In genomic region chr16:10938321-10938720, GRCh38 we compare ENCODE assay signal across 11 cellular contexts. TPM values are rescaled to one million over a fixed set of nuclear protein-coding genes. Genes with fewer than 3 reads are reported as not detected.
A peak's percentile ranks its signal among the peaks of the same experiment; 100 is the strongest.
DNase-seq lines count a peak whose midpoint lies in the region; ATAC-seq, FAIRE-seq and TF ChIP-seq lines count a peak whose summit lies in the region.
"Had no signal": no experiment of that assay in that cellular context is flagged by ENCODE, and none has a peak within 500 bp of the region (broad histone marks: within the 10 kb centered on the region; RNA-seq: fewer than 3 reads in every experiment).

No MANE protein-coding gene starts in this region.

- no peak for TF ChIP-seq CTCF in kidney (IDR thresholded peaks at IDR 0.05; ENCODE audit: borderline replicate concordance, extremely low read depth, insufficient read depth)

- CTCF ChIA-PET in activated CD4-positive, alpha-beta memory T cell treated with anti-CD3 and anti-CD28 coated beads, Interleukin-2, amount 10 ng/mL, durations not matched to agents 7 days and 5 days (lab: Charles Lee) = interaction anchor here (2.2 to 2.3 kb wide), 2 partner anchors 19 to 201 kb away, joined by 7 to 11 read pairs; no protein-coding TSS in a partner anchor

- FAIRE-seq in kidney (lab: Jason Lieb, UNC) = no peak

- no peaks in the 10 kb centered on the region for H3K27me3 Mint-ChIP-seq in activated CD4-positive, alpha-beta memory T cell treated with anti-CD3 and anti-CD28 coated beads, Interleukin-2, amount 10 ng/mL, durations not matched to agents 7 days and 5 days
- no peaks in the 10 kb centered on the region for H3K27me3 Mint-ChIP-seq in stimulated activated memory B cell treated with anti-CD40 and anti-IgM and Interleukin-4, amounts not matched to agents 10 μg/mL and 1 μg/mL and 100 μg/mL, for 72 hours

- intact Hi-C loops in kidney (cut with DNase I) = no loop called here

- no peak for ATAC-seq in stimulated activated memory B cell treated with anti-CD40 and anti-IgM and Interleukin-4, amounts not matched to agents 10 μg/mL and 1 μg/mL and 100 μg/mL, for 72 hours
- ATAC-seq in GM18861 (IDR thresholded peaks at IDR 0.05; ENCODE audit: unreplicated experiment) = no peak
- ATAC-seq in GM21390 (IDR thresholded peaks at IDR 0.05; ENCODE audit: unreplicated experiment) = no peak
- ATAC-seq: foreskin keratinocyte had no signal

- H3K4me3 ChIP-seq in kidney (ENCODE audit: low read length in 2 of 2) = peak overlapping the region; percentile 7 to 84
- H3K4me3 ChIP-seq: SJCRH30 had no signal

- peak overlapping the region; percentile 30 to 59 for H3K27ac ChIP-seq in kidney (ENCODE audit: low read depth in 2 of 2, low read length in 2 of 2)
- H3K27ac ChIP-seq: foreskin keratinocyte, SJCRH30 had no signal

- peak; percentile 27 to 34 for DNase-seq in activated CD4-positive, alpha-beta T cell treated with anti-CD3 and anti-CD28 coated beads for 4 hours
- no peak for DNase-seq in activated CD4-positive, alpha-beta T cell treated with anti-CD3 and anti-CD28 coated beads, Interleukin-2, amount 50 U/mL, for 4 hours
- peak; percentile 51 for DNase-seq in activated CD4-positive, alpha-beta memory T cell treated with anti-CD3 and anti-CD28 coated beads, Interleukin-2, amount 10 ng/mL, durations not matched to agents 7 days and 5 days
- DNase-seq in kidney (no peak), RKO (ENCODE audit: low spot score) (no peak)
- DNase-seq: foreskin keratinocyte, NCI-H1417, SJCRH30 had no signal

- H3K9me3 ChIP-seq in kidney (ENCODE audit: control insufficient read depth in 1 of 2, low read length in 2 of 2) = no peaks in the 10 kb centered on the region
- H3K9me3 ChIP-seq: SJCRH30 had no signal

- POLR2A ChIA-PET in activated CD4-positive, alpha-beta memory T cell treated with anti-CD3 and anti-CD28 coated beads, Interleukin-2, amount 10 ng/mL, durations not matched to agents 7 days and 5 days (lab: Charles Lee) = interaction anchor here (1.0 to 3.3 kb wide), 3 partner anchors 12 to 61 kb away, joined by 3 to 16 read pairs (median 11); partner anchors contain the start of gene CIITA

- H3K9me3 Mint-ChIP-seq in activated CD4-positive, alpha-beta memory T cell treated with anti-CD3 and anti-CD28 coated beads, Interleukin-2, amount 10 ng/mL, durations not matched to agents 7 days and 5 days = no peaks in the 10 kb centered on the region
- H3K9me3 Mint-ChIP-seq in stimulated activated memory B cell treated with anti-CD40 and anti-IgM and Interleukin-4, amounts not matched to agents 10 μg/mL and 1 μg/mL and 100 μg/mL, for 72 hours = no peaks in the 10 kb centered on the region

- H3K4me1 ChIP-seq in kidney (ENCODE audit: control insufficient read depth in 1 of 2, insufficient read depth in 1 of 2, low read depth in 1 of 2, low read length in 2 of 2) = peaks cover 43 to 58% of the 10 kb centered on the region in 2 donors

- peak overlapping the region; percentile 51 for H3K4me3 Mint-ChIP-seq in activated CD4-positive, alpha-beta memory T cell treated with anti-CD3 and anti-CD28 coated beads, Interleukin-2, amount 10 ng/mL, durations not matched to agents 7 days and 5 days
- H3K4me3 Mint-ChIP-seq in stimulated activated memory B cell treated with anti-CD40 and anti-IgM and Interleukin-4, amounts not matched to agents 10 μg/mL and 1 μg/mL and 100 μg/mL, for 72 hours = peak overlapping the region; percentile 57

- H3K36me3 ChIP-seq in kidney (ENCODE audit: control insufficient read depth in 1 of 2, insufficient read depth in 2 of 2, low read length in 2 of 2) = peaks cover 3 to 6% of the 10 kb centered on the region in 2 donors
- H3K36me3 ChIP-seq: SJCRH30 had no signal

- H3K27ac Mint-ChIP-seq in activated CD4-positive, alpha-beta memory T cell treated with anti-CD3 and anti-CD28 coated beads, Interleukin-2, amount 10 ng/mL, durations not matched to agents 7 days and 5 days = peak overlapping the region; percentile 44
- H3K27ac Mint-ChIP-seq in stimulated activated memory B cell treated with anti-CD40 and anti-IgM and Interleukin-4, amounts not matched to agents 10 μg/mL and 1 μg/mL and 100 μg/mL, for 72 hours = peak overlapping the region; percentile 76

- no peak overlapping the region for H3K9ac ChIP-seq in kidney (ENCODE audit: low read length in 2 of 2)

- H3K4me1 Mint-ChIP-seq in activated CD4-positive, alpha-beta memory T cell treated with anti-CD3 and anti-CD28 coated beads, Interleukin-2, amount 10 ng/mL, durations not matched to agents 7 days and 5 days = peaks cover 89% of the 10 kb centered on the region
- H3K4me1 Mint-ChIP-seq in stimulated activated memory B cell treated with anti-CD40 and anti-IgM and Interleukin-4, amounts not matched to agents 10 μg/mL and 1 μg/mL and 100 μg/mL, for 72 hours = peaks cover 85% of the 10 kb centered on the region

- peaks cover 30% of the 10 kb centered on the region for H3K36me3 Mint-ChIP-seq in activated CD4-positive, alpha-beta memory T cell treated with anti-CD3 and anti-CD28 coated beads, Interleukin-2, amount 10 ng/mL, durations not matched to agents 7 days and 5 days (ENCODE audit: low read depth)
- H3K36me3 Mint-ChIP-seq in stimulated activated memory B cell treated with anti-CD40 and anti-IgM and Interleukin-4, amounts not matched to agents 10 μg/mL and 1 μg/mL and 100 μg/mL, for 72 hours = peaks cover 35% of the 10 kb centered on the region

RNA-seq across cellular contexts. Expression of gene DEXI, which starts 3.9 kb away (rescaled TPM):
- 10 to 100 TPM; 24.2 to 24.7 TPM for total RNA-seq in activated CD4-positive, alpha-beta memory T cell treated with anti-CD3 and anti-CD28 coated beads, Interleukin-2, amount 10 ng/mL, durations not matched to agents 7 days and 5 days
- 31.0 TPM for total RNA-seq in kidney
- polyA plus RNA-seq in kidney (ENCODE audit: insufficient read depth, low read depth, low replicate concordance) = 46.2 TPM

RNA-seq across cellular contexts. Expression of gene CLEC16A, which starts 6.0 kb away (rescaled TPM):
- total RNA-seq in activated CD4-positive, alpha-beta memory T cell treated with anti-CD3 and anti-CD28 coated beads, Interleukin-2, amount 10 ng/mL, durations not matched to agents 7 days and 5 days = 10 to 100 TPM; 30.3 to 32.4 TPM
- total RNA-seq in kidney = 51.9 TPM
- polyA plus RNA-seq in kidney (ENCODE audit: insufficient read depth, low read depth, low replicate concordance) = 10.8 TPM

Comparison
In these comparisons a context has a peak if more than half of its experiments do, and no peak if none do; other contexts are left out.
1. DNase-seq: peak in activated CD4-positive, alpha-beta T cell treated with anti-CD3 and anti-CD28 coated beads for 4 hours (2 of 2) and activated CD4-positive, alpha-beta memory T cell treated with anti-CD3 and anti-CD28 coated beads, Interleukin-2, amount 10 ng/mL, durations not matched to agents 7 days and 5 days (single experiment); none in activated CD4-positive, alpha-beta T cell treated with anti-CD3 and anti-CD28 coated beads, Interleukin-2, amount 50 U/mL, for 4 hours (0 of 2), kidney (single experiment) and RKO (single experiment).